ENCODE assay signal across 8 cellular contexts in the genomic region with DNA sequence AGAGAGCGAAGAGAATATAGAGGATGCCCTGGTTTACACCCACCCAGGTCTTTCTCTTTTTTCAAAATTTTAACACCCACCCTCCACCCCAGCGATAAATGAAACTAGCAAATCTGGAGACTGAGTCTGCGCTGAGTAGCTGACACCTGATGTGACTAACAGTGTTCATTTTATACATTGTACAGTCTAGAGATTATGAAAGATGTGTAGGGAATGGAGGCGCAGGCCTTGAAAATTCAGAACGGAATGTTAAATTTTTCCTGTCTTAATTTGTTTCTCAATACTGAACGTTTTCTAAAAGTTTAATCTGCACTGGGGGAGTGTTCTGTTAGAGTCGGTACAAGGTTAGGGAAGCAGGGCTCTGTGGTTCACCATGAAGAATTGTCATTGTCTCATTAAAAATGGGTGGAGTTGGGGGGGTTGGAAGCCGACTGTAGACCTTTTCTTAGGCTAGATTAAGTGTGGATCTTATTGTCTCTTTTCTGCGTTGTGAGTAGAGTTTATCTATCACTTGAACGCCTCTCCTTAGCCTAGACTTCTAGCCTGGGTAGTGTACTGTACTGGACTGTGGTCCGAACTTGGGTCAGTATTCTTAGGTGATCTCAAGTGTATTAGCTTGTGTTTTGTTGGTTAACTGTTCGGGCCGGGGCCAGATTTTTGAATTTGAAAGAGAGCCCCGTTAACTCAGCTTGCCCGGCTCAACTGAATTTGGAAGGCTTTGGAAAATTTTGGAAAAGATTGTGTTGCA. TPM values are rescaled to one million over a fixed set of nuclear protein-coding genes. Genes with fewer than 3 reads are reported as not detected.
A peak's percentile ranks its signal among the peaks of the same experiment; 100 is the strongest.
DNase-seq lines count a peak whose midpoint lies in the region; ATAC-seq and TF ChIP-seq lines count a peak whose summit lies in the region.

No MANE protein-coding gene starts in this region.

- H3K27me3 Mint-ChIP-seq in T-helper 17 cell = no peaks in the 10 kb centered on the region

- H3K9me3 ChIP-seq in T-helper 17 cell (ENCODE audit: control insufficient read depth, low read length, poor library complexity, severe bottlenecking) (no peaks in the 10 kb centered on the region), right cardiac atrium (ENCODE audit: control insufficient read depth, low read length) (no peaks in the 10 kb centered on the region), spleen (peaks cover 0 to 3% (median under 1%) of the 10 kb centered on the region in 8 donors)

- H3K4me3 ChIP-seq in right cardiac atrium (ENCODE audit: low read length) (peak overlapping the region; percentile 98), spleen (peak overlapping the region; percentile 46 to 72 (median 64))

- DNase-seq in NOMO-1 (lab: John Stamatoyannopoulos, UW; ENCODE audit: unreplicated experiment in 2 of 2) = peak; percentile 30 to 63
- no peak for DNase-seq in NOMO-1 treated with dmso at 0.1 percent for 144 hours (lab: John Stamatoyannopoulos, UW; ENCODE audit: unreplicated experiment)
- DNase-seq in T-helper 17 cell = no peak
- no peak for DNase-seq in right cardiac atrium
- no peak for DNase-seq in spleen
- no peak for DNase-seq in NCI-H1417 treated with DMSO at 0.1 percent for 48 hours (lab: John Stamatoyannopoulos, UW)
- no peak for DNase-seq in stimulated activated CD4-positive, alpha-beta T cell treated with anti-CD3 and anti-CD28 coated beads, Interleukin-12 subunit alpha, Interleukin-12 subunit beta, amount 100 ng/mL, for 4 hours

- peaks cover 29% of the 10 kb centered on the region for H3K4me1 Mint-ChIP-seq in T-helper 17 cell

- intact Hi-C loops in right cardiac atrium (cut with DNase I) = loop anchor here in 3 of 4 donors (5.0 to 10.0 kb wide), 4 partner anchors 125 to 185 kb away; no protein-coding TSS in a partner anchor
- intact Hi-C loops in spleen (cut with DNase I; ENCODE audit: low total_unique reads) = loop anchor here (5.0 kb wide), 1 partner anchor 133 kb away; no protein-coding TSS in a partner anchor

- no peak overlapping the region for H3K27ac ChIP-seq in right cardiac atrium (ENCODE audit: low read length)
- H3K27ac ChIP-seq in spleen = peak overlapping the region in 7 of 8 donors; percentile 69 to 91 (median 87)

- ATAC-seq in T-helper 17 cell = peak; percentile 42
- ATAC-seq in right cardiac atrium = no peak
- no peak for ATAC-seq in GM19397 (IDR thresholded peaks at IDR 0.05; ENCODE audit: unreplicated experiment)

- peaks cover 5% of the 10 kb centered on the region for H3K4me1 ChIP-seq in right cardiac atrium (ENCODE audit: control insufficient read depth, insufficient read depth, low read length)
- H3K4me1 ChIP-seq in spleen = peaks cover 14 to 74% (median 54%) of the 10 kb centered on the region in 6 donors

- no peak overlapping the region for H3K4me3 Mint-ChIP-seq in T-helper 17 cell

- 9% methylated on average over 15 of the region's 15 CpGs for WGBS in right cardiac atrium
- 41 to 57% (median 53%) methylated on average over 15 of the region's 15 CpGs for WGBS in spleen, 5 donors

- H3K27me3 ChIP-seq in right cardiac atrium (ENCODE audit: control insufficient read depth, insufficient read depth) = no peaks in the 10 kb centered on the region
- H3K27me3 ChIP-seq in spleen (replicated peaks in 1 of 7) = no peaks in the 10 kb centered on the region

- peaks cover 0 to 16% (median 0%) of the 10 kb centered on the region in 6 donors for H3K36me3 ChIP-seq in spleen

- TF ChIP-seq POLR2A in spleen (IDR thresholded peaks at IDR 0.05) = no peak

- H3K27ac Mint-ChIP-seq in T-helper 17 cell = no peak overlapping the region

- peaks cover 4% of the 10 kb centered on the region for H3K36me3 Mint-ChIP-seq in T-helper 17 cell (ENCODE audit: low read depth)

- no peak for TF ChIP-seq CTCF in spleen (IDR thresholded peaks at IDR 0.05 in 8 of 11, conservative IDR thresholded peaks at IDR 0.05 in 3 of 11)

RNA-seq across cellular contexts. Expression of a gene that starts 1.9 kb away (rescaled TPM):
- 100 to 1,000 TPM in 1 of 2 donors, 10 to 100 TPM in 1; 98.1 to 102 TPM for total RNA-seq in T-helper 17 cell
- total RNA-seq in right cardiac atrium = 10 to 100 TPM; 56.4 to 64.5 (median 61.8) TPM
- 30.8 TPM for polyA plus RNA-seq in right cardiac atrium
- 100 to 1,000 TPM in 1 of 7 donors, 10 to 100 TPM in 6; 69.5 to 108 (median 73.1) TPM for total RNA-seq in spleen
- 10 to 100 TPM; 16.7 to 19.0 (median 17.3) TPM for polyA plus RNA-seq in spleen

Comparison
In these comparisons a context has a peak if more than half of its experiments do, and no peak if none do; other contexts are left out.
1. DNase-seq: peak in NOMO-1 (2 of 2); none in NOMO-1 treated with dmso at 0.1 percent for 144 hours (single experiment), T-helper 17 cell (0 of 3), right cardiac atrium (0 of 3), spleen (single experiment), NCI-H1417 treated with DMSO at 0.1 percent for 48 hours (single experiment) and stimulated activated CD4-positive, alpha-beta T cell treated with anti-CD3 and anti-CD28 coated beads, Interleukin-12 subunit alpha, Interleukin-12 subunit beta, amount 100 ng/mL, for 4 hours (single experiment).